7 cellular contexts compared by ENCODE assay signal in the genomic region with DNA sequence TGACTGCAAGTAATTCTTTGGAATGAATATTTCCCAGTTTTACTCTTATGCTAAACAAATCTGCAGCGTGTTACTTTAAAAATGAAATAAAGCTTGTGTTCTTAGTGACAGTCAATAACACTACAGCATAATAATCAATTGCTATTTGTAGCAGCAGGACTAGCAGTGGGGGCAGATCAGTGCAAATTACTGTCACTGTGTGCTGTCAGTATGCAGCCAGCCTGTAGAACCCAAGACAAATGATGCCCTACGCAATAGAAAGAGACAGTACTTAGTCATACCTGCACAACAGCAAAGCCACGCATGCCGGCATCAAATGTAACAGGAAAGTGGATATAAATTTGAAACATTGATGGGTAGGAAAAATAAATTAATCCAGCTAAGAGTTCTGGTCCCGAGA.
"Had no signal": no experiment of that assay in that cellular context is flagged by ENCODE, and none has a peak within 500 bp of the region (broad histone marks: within the 10 kb centered on the region; RNA-seq: fewer than 3 reads in every experiment).

No MANE protein-coding gene starts in this region.

- ATAC-seq: HepG2 had no signal

- H3K36me3 Mint-ChIP-seq: IgD-negative memory B cell had no signal

- H3K27ac ChIP-seq: GM23248, HL-60 had no signal

- DNase-seq: GM23248, H9, HCEC 1CT, KBM-7 had no signal

- H3K27ac Mint-ChIP-seq: H9, IgD-negative memory B cell had no signal

- H3K4me3 Mint-ChIP-seq: H9, IgD-negative memory B cell had no signal

- H3K4me3 ChIP-seq: GM23248 had no signal

- H3K9me3 Mint-ChIP-seq: H9, IgD-negative memory B cell had no signal

- H3K9ac ChIP-seq: GM23248 had no signal

- H2AFZ ChIP-seq: GM23248 had no signal

- H3K27me3 Mint-ChIP-seq: IgD-negative memory B cell had no signal
